ENCODE assay signal across 13 cellular contexts in genomic region chr3:122251428-122251827, GRCh38.
"Had no signal": no experiment of that assay in that cellular context is flagged by ENCODE, and none has a peak within 500 bp of the region (broad histone marks: within the 10 kb centered on the region; RNA-seq: fewer than 3 reads in every experiment).

No MANE protein-coding gene starts in this region.

- H3K4me1 ChIP-seq: neural progenitor cell had no signal

- DNase-seq: activated CD4-positive, alpha-beta memory T cell treated with anti-CD3 and anti-CD28 coated beads, Interleukin-2, amount 10 ng/mL, durations not matched to agents 7 days and 5 days; activated effector memory CD4-positive, alpha-beta T cell treated with anti-CD3 and anti-CD28 coated beads, Interleukin-2, amount 50 U/mL, for 16 hours; activated T-cell treated with anti-CD3 and anti-CD28 coated beads, Interleukin-2, amount 50 U/mL, for 4 hours; dorsolateral prefrontal cortex; endodermal cell; naive B cell; ovary; stimulated activated CD4-positive, alpha-beta T cell treated with anti-CD3 and anti-CD28 coated beads, Interleukin-1b, Interleukin-23, amount 100 ng/mL, for 48 hours; T1000 had no signal

- H3K4me2 ChIP-seq: neural progenitor cell had no signal

- H2AFZ ChIP-seq: neural progenitor cell had no signal

- ATAC-seq: activated T-cell treated with anti-CD3 and anti-CD28 coated beads, Interleukin-2, amount 50 U/mL, for 4 hours had no signal

- H3K27me3 ChIP-seq: dorsolateral prefrontal cortex, neural progenitor cell, ovary had no signal

- H3K36me3 ChIP-seq: cardiac muscle cell, neural progenitor cell, ovary had no signal

- H3K4me3 ChIP-seq: cardiac muscle cell, dorsolateral prefrontal cortex, lung, neural progenitor cell, ovary had no signal

- H3K27ac ChIP-seq: cardiac muscle cell, dorsolateral prefrontal cortex, neural progenitor cell, ovary, VCaP had no signal
